Comparison of ENCODE assay signal across 8 cellular contexts in genomic region chr16:89410322-89410721, GRCh38.
DNase-seq lines count a peak whose midpoint lies in the region; ATAC-seq and TF ChIP-seq lines count a peak whose summit lies in the region.
"Had no signal": no experiment of that assay in that cellular context is flagged by ENCODE, and none has a peak within 500 bp of the region (broad histone marks: within the 10 kb centered on the region; RNA-seq: fewer than 3 reads in every experiment).

No MANE protein-coding gene starts in this region.

- peak overlapping the region; percentile 95 for H3K27ac Mint-ChIP-seq in CD4-positive, alpha-beta T cell
- no peak overlapping the region for H3K27ac Mint-ChIP-seq in endodermal cell

- H3K27me3 Mint-ChIP-seq in CD4-positive, alpha-beta T cell, result no peaks in the 10 kb centered on the region
- H3K27me3 Mint-ChIP-seq in endodermal cell (ENCODE audit: insufficient read depth), result no peaks in the 10 kb centered on the region

- peaks cover 73% of the 10 kb centered on the region for H3K4me1 ChIP-seq in Panc1 (ENCODE audit: control insufficient read depth, insufficient read depth, low read length)
- peaks cover 19% of the 10 kb centered on the region for H3K4me1 ChIP-seq in endodermal cell (ENCODE audit: control insufficient read depth, insufficient read depth, low read length)
- H3K4me1 ChIP-seq in prostate gland (replicated peaks), result peaks cover 30% of the 10 kb centered on the region

- no peak for DNase-seq in CD4-positive, alpha-beta T cell
- no peak for DNase-seq in Panc1 (ENCODE audit: low read depth, low spot score)
- DNase-seq in endodermal cell, result no peak
- DNase-seq in prostate gland (ENCODE audit: low spot score), result no peak
- DNase-seq in DMS79 (lab: John Stamatoyannopoulos, UW), result no peak
- no peak for DNase-seq in activated gamma-delta T cell (lab: John Stamatoyannopoulos, UW)
- DNase-seq: activated effector memory CD4-positive, alpha-beta T cell treated with Interleukin-2 at 50 U/mL for 16 hours had no signal

- POLR2A ChIA-PET in CD4-positive, alpha-beta T cell (lab: Charles Lee), result interaction anchor here (0.6 to 3.4 kb wide), 6 partner anchors 36 to 151 kb away, joined by 3 to 15 read pairs (median 4); no protein-coding TSS in a partner anchor
- POLR2A ChIA-PET in Panc1 (lab: Charles Lee), result no interaction called here

- peak overlapping the region; percentile 34 for H3K27ac ChIP-seq in CD4-positive, alpha-beta T cell (ENCODE audit: low read depth, low read length)
- peak overlapping the region; percentile 34 for H3K27ac ChIP-seq in Panc1 (ENCODE audit: low read length)
- H3K27ac ChIP-seq in endodermal cell (ENCODE audit: low read depth, low read length), result peak overlapping the region; percentile 44
- H3K27ac ChIP-seq in prostate gland, result peak overlapping the region; percentile 7 to 46

- CTCF ChIA-PET in CD4-positive, alpha-beta T cell (lab: Charles Lee), result interaction anchor here (1.2 to 2.9 kb wide), 5 partner anchors 9 to 98 kb away, joined by 3 to 8 read pairs (median 4); partner anchors contain the start of gene SPG7
- CTCF ChIA-PET in Panc1 (lab: Charles Lee), result no interaction called here

- no peaks in the 10 kb centered on the region for H3K9me3 ChIP-seq in CD4-positive, alpha-beta T cell (ENCODE audit: control insufficient read depth, low read length)
- H3K9me3 ChIP-seq in Panc1 (ENCODE audit: control insufficient read depth, insufficient read depth, low read depth, low read length), result no peaks in the 10 kb centered on the region
- no peaks in the 10 kb centered on the region for H3K9me3 ChIP-seq in endodermal cell (ENCODE audit: control insufficient read depth, low read length)
- no peaks in the 10 kb centered on the region for H3K9me3 ChIP-seq in prostate gland

- H3K4me1 Mint-ChIP-seq in CD4-positive, alpha-beta T cell (ENCODE audit: low read depth), result peaks cover 89% of the 10 kb centered on the region
- H3K4me1 Mint-ChIP-seq in endodermal cell, result peaks cover 44% of the 10 kb centered on the region

- intact Hi-C loops in CD4-positive, alpha-beta T cell (cut with DNase I, micrococcal nuclease), result loop anchor here in 1 of 2 experiments (5.0 kb wide), 1 partner anchor 82 kb away; the partner anchor contains the start of gene ANKRD11
- intact Hi-C loops in Panc1 (cut with micrococcal nuclease; ENCODE audit: unreplicated experiment) (no loop called here), prostate gland (cut with DNase I) (no loop called here)

- no peaks in the 10 kb centered on the region for H3K9me3 Mint-ChIP-seq in CD4-positive, alpha-beta T cell
- H3K9me3 Mint-ChIP-seq in endodermal cell, result no peaks in the 10 kb centered on the region

- WGBS in endodermal cell (ENCODE audit: insufficient coverage in 1 of 2, insufficient read length in 1 of 2), 2 experiments, result 88 to 96% methylated on average over 3 to 6 of the region's 6 CpGs
- WGBS in prostate gland, result 21% methylated on average over 6 of the region's 6 CpGs

- H3K4me3 Mint-ChIP-seq in CD4-positive, alpha-beta T cell, result peak overlapping the region; percentile 51
- no peak overlapping the region for H3K4me3 Mint-ChIP-seq in endodermal cell

- peaks cover 24% of the 10 kb centered on the region for H3K36me3 Mint-ChIP-seq in CD4-positive, alpha-beta T cell (ENCODE audit: low read depth)
- no peaks in the 10 kb centered on the region for H3K36me3 Mint-ChIP-seq in endodermal cell (ENCODE audit: low read depth)

- TF ChIP-seq CTCF in CD4-positive, alpha-beta T cell (IDR thresholded peaks at IDR 0.05), result no peak
- no peak for TF ChIP-seq CTCF in Panc1 (IDR thresholded peaks at IDR 0.05)
- TF ChIP-seq CTCF in endodermal cell (conservative IDR thresholded peaks at IDR 0.05), result no peak
- no peak for TF ChIP-seq CTCF in prostate gland (IDR thresholded peaks at IDR 0.05)

- no peak overlapping the region for H3K9ac ChIP-seq in endodermal cell (ENCODE audit: extremely low read depth, low read length, poor library complexity, severe bottlenecking)

- BruUV-seq in Panc1 (replicated peaks; lab: Mats Ljungman, UMichigan), result no TSS peak

- in situ Hi-C loops in Panc1 (cut with HindIII; ENCODE audit: low pct_unique_long_range_greater_than_20kb, low sequenced_read_pairs), result no loop called here

- H3K36me3 ChIP-seq in Panc1 (ENCODE audit: control insufficient read depth, insufficient read depth, low read length) (no peaks in the 10 kb centered on the region), endodermal cell (ENCODE audit: control insufficient read depth, insufficient read depth, low read length) (no peaks in the 10 kb centered on the region), prostate gland (no peaks in the 10 kb centered on the region)

- H3K27me3 ChIP-seq in CD4-positive, alpha-beta T cell (ENCODE audit: control insufficient read depth, insufficient read depth, low read length), result no peaks in the 10 kb centered on the region
- H3K27me3 ChIP-seq in Panc1 (ENCODE audit: control insufficient read depth, insufficient read depth, low read length) (no peaks in the 10 kb centered on the region), endodermal cell (ENCODE audit: control insufficient read depth, insufficient read depth, low read length, poor library complexity, severe bottlenecking) (no peaks in the 10 kb centered on the region), prostate gland (replicated peaks; ENCODE audit: insufficient read depth) (no peaks in the 10 kb centered on the region)

- no peak overlapping the region for H3K4me3 ChIP-seq in Panc1 (ENCODE audit: low read depth in 2 of 2, low read length in 2 of 2)
- no peak overlapping the region for H3K4me3 ChIP-seq in endodermal cell (ENCODE audit: low read length)
- H3K4me3 ChIP-seq in prostate gland, result no peak overlapping the region

- no peak for TF ChIP-seq POLR2A in prostate gland (IDR thresholded peaks at IDR 0.05)

- no peak for ATAC-seq in CD4-positive, alpha-beta T cell (ENCODE audit: poor library complexity)
- ATAC-seq in Panc1, result no peak
- ATAC-seq in HG02885 (IDR thresholded peaks at IDR 0.05; ENCODE audit: poor library complexity, unreplicated experiment), result no peak
